ENCODE assay signal across 1 cellular context in the genomic region with DNA sequence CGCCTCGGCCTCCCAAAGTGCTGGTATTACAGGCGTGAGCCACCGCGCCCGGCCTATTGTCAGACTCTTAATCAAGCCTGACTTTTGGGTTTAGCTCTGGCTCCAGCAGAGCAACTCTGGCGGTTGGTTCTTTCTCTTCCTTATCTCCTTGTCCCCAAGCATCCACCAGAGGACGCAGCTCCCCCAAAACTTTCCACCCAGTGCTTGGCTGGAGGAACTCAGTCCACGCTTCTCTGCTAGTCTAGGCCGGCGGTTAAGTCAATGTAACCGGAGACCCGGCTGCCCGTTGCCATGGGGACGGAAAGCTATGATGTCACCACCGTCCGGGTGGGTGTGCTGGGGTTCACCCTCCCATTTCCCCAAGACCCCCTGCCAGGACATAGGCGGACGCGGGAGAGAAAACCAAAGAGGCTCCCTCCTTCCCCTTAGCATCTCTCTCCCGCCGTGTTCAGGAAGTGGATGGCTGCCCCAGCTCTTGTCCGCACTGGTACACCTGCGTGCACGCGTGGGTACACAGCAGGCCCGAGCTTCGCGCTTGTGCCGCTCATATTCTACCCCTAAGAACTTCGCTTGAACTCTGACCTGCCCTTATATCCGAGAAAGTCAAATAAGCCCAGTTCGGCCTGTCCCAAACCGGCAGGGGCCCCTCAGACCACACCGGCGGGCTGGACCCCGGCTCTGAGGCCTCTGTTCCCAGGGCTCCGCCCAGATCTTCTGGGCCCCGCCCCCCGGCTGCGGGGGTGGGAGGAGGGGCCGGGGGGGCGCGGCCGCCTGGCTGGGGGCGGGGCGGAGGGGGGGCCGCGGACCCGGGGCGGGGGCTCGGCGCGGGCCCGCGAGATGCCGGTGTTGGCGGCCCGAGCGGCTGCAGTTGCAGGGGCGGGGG.
A peak's percentile ranks its signal among the peaks of the same experiment; 100 is the strongest.
TF ChIP-seq lines count a peak whose summit lies in the region.

A gene with protein sequence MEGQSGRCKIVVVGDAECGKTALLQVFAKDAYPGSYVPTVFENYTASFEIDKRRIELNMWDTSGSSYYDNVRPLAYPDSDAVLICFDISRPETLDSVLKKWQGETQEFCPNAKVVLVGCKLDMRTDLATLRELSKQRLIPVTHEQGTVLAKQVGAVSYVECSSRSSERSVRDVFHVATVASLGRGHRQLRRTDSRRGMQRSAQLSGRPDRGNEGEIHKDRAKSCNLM (plus strand): TSS at position 825 of the 883 bp plus-strand sequence. CDS start 117 bp downstream, outside the sequence.

TF ChIP-seq in HepG2, 621 proteins besides CTCF, POLR2A, EP300 and RAD21 (continued from another document and continues in another):
- TF ChIP-seq, protein P1, sequence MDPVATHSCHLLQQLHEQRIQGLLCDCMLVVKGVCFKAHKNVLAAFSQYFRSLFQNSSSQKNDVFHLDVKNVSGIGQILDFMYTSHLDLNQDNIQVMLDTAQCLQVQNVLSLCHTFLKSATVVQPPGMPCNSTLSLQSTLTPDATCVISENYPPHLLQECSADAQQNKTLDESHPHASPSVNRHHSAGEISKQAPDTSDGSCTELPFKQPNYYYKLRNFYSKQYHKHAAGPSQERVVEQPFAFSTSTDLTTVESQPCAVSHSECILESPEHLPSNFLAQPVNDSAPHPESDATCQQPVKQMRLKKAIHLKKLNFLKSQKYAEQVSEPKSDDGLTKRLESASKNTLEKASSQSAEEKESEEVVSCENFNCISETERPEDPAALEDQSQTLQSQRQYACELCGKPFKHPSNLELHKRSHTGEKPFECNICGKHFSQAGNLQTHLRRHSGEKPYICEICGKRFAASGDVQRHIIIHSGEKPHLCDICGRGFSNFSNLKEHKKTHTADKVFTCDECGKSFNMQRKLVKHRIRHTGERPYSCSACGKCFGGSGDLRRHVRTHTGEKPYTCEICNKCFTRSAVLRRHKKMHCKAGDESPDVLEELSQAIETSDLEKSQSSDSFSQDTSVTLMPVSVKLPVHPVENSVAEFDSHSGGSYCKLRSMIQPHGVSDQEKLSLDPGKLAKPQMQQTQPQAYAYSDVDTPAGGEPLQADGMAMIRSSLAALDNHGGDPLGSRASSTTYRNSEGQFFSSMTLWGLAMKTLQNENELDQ (CRISPR knock-in tag; IDR thresholded peaks at IDR 0.05; ENCODE audit: borderline replicate concordance) = no peak
- TF ChIP-seq KMT2A (CRISPR knock-in tag; IDR thresholded peaks at IDR 0.05) (peak; percentile 70), ZNF329 (CRISPR knock-in tag; IDR thresholded peaks at IDR 0.05; ENCODE audit: low read depth) (no peak), NFYC (CRISPR knock-in tag; IDR thresholded peaks at IDR 0.05) (no peak), POLR2AphosphoS2 (IDR thresholded peaks at IDR 0.05; ENCODE audit: low read depth, low read length) (no peak), MBD4 (IDR thresholded peaks at IDR 0.05; ENCODE audit: borderline replicate concordance, low read length) (no peak), SETDB1 (CRISPR knock-in tag; IDR thresholded peaks at IDR 0.05; ENCODE audit: borderline replicate concordance) (no peak), ZNF776 (CRISPR knock-in tag; IDR thresholded peaks at IDR 0.05) (no peak), TRIM24 (CRISPR knock-in tag; IDR thresholded peaks at IDR 0.05) (no peak), KLF16 (CRISPR knock-in tag; IDR thresholded peaks at IDR 0.05) (peak in 1 of 2 experiments; percentile 60; a peak in 1 of 4 replicates), ZNF326 (CRISPR knock-in tag; IDR thresholded peaks at IDR 0.05; ENCODE audit: borderline replicate concordance) (no peak), ZFY (CRISPR knock-in tag; IDR thresholded peaks at IDR 0.05) (peak; percentile 65), TBP (CRISPR knock-in tag; IDR thresholded peaks at IDR 0.05) (no peak), ISX (CRISPR knock-in tag; conservative IDR thresholded peaks at IDR 0.05) (no peak), NFKBIZ (CRISPR knock-in tag; IDR thresholded peaks at IDR 0.05) (no peak), TCF7 (IDR thresholded peaks at IDR 0.05; ENCODE audit: low read depth) (no peak), DR1 (CRISPR knock-in tag; IDR thresholded peaks at IDR 0.05) (no peak), TOPORS (CRISPR knock-in tag; IDR thresholded peaks at IDR 0.05) (0 out of 2 replicates have a peak, but pooled peaks have one; percentile 30), ZNF260 (CRISPR knock-in tag; IDR thresholded peaks at IDR 0.05; ENCODE audit: borderline replicate concordance, low read depth) (no peak), TAF15 (IDR thresholded peaks at IDR 0.05; ENCODE audit: low read depth, low read length, poor library complexity, severe bottlenecking) (no peak), ZFX (CRISPR knock-in tag; IDR thresholded peaks at IDR 0.05; ENCODE audit: low read depth) (peak; percentile 83), PAWR (CRISPR knock-in tag; IDR thresholded peaks at IDR 0.05; ENCODE audit: borderline replicate concordance) (no peak), NFYB (CRISPR knock-in tag; IDR thresholded peaks at IDR 0.05) (no peak), ZNF180 (CRISPR knock-in tag; IDR thresholded peaks at IDR 0.05; ENCODE audit: borderline replicate concordance, low read depth) (no peak), ERF (CRISPR knock-in tag; IDR thresholded peaks at IDR 0.05) (peak; percentile 92), ZNF841 (CRISPR knock-in tag; IDR thresholded peaks at IDR 0.05; ENCODE audit: borderline replicate concordance) (no peak), ZNF253 (CRISPR knock-in tag; IDR thresholded peaks at IDR 0.05; ENCODE audit: borderline replicate concordance) (no peak), ZMYM3 (CRISPR knock-in tag; IDR thresholded peaks at IDR 0.05) (peak; percentile 49; the same call in 1 of the 2 replicates), HNF4A (CRISPR knock-in tag; IDR thresholded peaks at IDR 0.05) (peak; percentile 19; the same call in 1 of the 2 replicates), DPF2 (CRISPR knock-in tag; IDR thresholded peaks at IDR 0.05; ENCODE audit: borderline replicate concordance, low read depth) (no peak), TGIF2 (CRISPR knock-in tag; IDR thresholded peaks at IDR 0.05) (no peak), ZNF614 (CRISPR knock-in tag; IDR thresholded peaks at IDR 0.05; ENCODE audit: borderline replicate concordance) (peak; percentile 30; the same call in 1 of the 2 replicates), RXRB (CRISPR knock-in tag; IDR thresholded peaks at IDR 0.05; ENCODE audit: borderline replicate concordance) (peak; percentile 77)
- TF ChIP-seq, protein P2, sequence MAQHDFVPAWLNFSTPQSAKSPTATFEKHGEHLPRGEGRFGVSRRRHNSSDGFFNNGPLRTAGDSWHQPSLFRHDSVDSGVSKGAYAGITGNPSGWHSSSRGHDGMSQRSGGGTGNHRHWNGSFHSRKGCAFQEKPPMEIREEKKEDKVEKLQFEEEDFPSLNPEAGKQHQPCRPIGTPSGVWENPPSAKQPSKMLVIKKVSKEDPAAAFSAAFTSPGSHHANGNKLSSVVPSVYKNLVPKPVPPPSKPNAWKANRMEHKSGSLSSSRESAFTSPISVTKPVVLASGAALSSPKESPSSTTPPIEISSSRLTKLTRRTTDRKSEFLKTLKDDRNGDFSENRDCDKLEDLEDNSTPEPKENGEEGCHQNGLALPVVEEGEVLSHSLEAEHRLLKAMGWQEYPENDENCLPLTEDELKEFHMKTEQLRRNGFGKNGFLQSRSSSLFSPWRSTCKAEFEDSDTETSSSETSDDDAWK (CRISPR knock-in tag; IDR thresholded peaks at IDR 0.05) = no peak
- TF ChIP-seq, protein P3, sequence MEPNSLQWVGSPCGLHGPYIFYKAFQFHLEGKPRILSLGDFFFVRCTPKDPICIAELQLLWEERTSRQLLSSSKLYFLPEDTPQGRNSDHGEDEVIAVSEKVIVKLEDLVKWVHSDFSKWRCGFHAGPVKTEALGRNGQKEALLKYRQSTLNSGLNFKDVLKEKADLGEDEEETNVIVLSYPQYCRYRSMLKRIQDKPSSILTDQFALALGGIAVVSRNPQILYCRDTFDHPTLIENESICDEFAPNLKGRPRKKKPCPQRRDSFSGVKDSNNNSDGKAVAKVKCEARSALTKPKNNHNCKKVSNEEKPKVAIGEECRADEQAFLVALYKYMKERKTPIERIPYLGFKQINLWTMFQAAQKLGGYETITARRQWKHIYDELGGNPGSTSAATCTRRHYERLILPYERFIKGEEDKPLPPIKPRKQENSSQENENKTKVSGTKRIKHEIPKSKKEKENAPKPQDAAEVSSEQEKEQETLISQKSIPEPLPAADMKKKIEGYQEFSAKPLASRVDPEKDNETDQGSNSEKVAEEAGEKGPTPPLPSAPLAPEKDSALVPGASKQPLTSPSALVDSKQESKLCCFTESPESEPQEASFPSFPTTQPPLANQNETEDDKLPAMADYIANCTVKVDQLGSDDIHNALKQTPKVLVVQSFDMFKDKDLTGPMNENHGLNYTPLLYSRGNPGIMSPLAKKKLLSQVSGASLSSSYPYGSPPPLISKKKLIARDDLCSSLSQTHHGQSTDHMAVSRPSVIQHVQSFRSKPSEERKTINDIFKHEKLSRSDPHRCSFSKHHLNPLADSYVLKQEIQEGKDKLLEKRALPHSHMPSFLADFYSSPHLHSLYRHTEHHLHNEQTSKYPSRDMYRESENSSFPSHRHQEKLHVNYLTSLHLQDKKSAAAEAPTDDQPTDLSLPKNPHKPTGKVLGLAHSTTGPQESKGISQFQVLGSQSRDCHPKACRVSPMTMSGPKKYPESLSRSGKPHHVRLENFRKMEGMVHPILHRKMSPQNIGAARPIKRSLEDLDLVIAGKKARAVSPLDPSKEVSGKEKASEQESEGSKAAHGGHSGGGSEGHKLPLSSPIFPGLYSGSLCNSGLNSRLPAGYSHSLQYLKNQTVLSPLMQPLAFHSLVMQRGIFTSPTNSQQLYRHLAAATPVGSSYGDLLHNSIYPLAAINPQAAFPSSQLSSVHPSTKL (CRISPR knock-in tag; IDR thresholded peaks at IDR 0.05) = peak; percentile 54; the same call in 1 of the 2 replicates
- TF ChIP-seq, protein P4, sequence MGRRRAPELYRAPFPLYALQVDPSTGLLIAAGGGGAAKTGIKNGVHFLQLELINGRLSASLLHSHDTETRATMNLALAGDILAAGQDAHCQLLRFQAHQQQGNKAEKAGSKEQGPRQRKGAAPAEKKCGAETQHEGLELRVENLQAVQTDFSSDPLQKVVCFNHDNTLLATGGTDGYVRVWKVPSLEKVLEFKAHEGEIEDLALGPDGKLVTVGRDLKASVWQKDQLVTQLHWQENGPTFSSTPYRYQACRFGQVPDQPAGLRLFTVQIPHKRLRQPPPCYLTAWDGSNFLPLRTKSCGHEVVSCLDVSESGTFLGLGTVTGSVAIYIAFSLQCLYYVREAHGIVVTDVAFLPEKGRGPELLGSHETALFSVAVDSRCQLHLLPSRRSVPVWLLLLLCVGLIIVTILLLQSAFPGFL (CRISPR knock-in tag; IDR thresholded peaks at IDR 0.05) = no peak
- TF ChIP-seq, protein P5, sequence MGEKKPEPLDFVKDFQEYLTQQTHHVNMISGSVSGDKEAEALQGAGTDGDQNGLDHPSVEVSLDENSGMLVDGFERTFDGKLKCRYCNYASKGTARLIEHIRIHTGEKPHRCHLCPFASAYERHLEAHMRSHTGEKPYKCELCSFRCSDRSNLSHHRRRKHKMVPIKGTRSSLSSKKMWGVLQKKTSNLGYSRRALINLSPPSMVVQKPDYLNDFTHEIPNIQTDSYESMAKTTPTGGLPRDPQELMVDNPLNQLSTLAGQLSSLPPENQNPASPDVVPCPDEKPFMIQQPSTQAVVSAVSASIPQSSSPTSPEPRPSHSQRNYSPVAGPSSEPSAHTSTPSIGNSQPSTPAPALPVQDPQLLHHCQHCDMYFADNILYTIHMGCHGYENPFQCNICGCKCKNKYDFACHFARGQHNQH (CRISPR knock-in tag; IDR thresholded peaks at IDR 0.05) = peak; percentile 79
- TF ChIP-seq, protein P6, sequence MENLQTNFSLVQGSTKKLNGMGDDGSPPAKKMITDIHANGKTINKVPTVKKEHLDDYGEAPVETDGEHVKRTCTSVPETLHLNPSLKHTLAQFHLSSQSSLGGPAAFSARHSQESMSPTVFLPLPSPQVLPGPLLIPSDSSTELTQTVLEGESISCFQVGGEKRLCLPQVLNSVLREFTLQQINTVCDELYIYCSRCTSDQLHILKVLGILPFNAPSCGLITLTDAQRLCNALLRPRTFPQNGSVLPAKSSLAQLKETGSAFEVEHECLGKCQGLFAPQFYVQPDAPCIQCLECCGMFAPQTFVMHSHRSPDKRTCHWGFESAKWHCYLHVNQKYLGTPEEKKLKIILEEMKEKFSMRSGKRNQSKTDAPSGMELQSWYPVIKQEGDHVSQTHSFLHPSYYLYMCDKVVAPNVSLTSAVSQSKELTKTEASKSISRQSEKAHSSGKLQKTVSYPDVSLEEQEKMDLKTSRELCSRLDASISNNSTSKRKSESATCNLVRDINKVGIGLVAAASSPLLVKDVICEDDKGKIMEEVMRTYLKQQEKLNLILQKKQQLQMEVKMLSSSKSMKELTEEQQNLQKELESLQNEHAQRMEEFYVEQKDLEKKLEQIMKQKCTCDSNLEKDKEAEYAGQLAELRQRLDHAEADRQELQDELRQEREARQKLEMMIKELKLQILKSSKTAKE (CRISPR knock-in tag; IDR thresholded peaks at IDR 0.05; ENCODE audit: borderline replicate concordance) = no peak
- TF ChIP-seq, protein P7, sequence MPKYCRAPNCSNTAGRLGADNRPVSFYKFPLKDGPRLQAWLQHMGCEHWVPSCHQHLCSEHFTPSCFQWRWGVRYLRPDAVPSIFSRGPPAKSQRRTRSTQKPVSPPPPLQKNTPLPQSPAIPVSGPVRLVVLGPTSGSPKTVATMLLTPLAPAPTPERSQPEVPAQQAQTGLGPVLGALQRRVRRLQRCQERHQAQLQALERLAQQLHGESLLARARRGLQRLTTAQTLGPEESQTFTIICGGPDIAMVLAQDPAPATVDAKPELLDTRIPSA (CRISPR knock-in tag; IDR thresholded peaks at IDR 0.05; ENCODE audit: borderline replicate concordance) = no peak
- TF ChIP-seq, protein P8, sequence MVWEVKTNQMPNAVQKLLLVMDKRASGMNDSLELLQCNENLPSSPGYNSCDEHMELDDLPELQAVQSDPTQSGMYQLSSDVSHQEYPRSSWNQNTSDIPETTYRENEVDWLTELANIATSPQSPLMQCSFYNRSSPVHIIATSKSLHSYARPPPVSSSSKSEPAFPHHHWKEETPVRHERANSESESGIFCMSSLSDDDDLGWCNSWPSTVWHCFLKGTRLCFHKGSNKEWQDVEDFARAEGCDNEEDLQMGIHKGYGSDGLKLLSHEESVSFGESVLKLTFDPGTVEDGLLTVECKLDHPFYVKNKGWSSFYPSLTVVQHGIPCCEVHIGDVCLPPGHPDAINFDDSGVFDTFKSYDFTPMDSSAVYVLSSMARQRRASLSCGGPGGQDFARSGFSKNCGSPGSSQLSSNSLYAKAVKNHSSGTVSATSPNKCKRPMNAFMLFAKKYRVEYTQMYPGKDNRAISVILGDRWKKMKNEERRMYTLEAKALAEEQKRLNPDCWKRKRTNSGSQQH (CRISPR knock-in tag; IDR thresholded peaks at IDR 0.05; ENCODE audit: low read depth) = no peak
- TF ChIP-seq, protein P9, sequence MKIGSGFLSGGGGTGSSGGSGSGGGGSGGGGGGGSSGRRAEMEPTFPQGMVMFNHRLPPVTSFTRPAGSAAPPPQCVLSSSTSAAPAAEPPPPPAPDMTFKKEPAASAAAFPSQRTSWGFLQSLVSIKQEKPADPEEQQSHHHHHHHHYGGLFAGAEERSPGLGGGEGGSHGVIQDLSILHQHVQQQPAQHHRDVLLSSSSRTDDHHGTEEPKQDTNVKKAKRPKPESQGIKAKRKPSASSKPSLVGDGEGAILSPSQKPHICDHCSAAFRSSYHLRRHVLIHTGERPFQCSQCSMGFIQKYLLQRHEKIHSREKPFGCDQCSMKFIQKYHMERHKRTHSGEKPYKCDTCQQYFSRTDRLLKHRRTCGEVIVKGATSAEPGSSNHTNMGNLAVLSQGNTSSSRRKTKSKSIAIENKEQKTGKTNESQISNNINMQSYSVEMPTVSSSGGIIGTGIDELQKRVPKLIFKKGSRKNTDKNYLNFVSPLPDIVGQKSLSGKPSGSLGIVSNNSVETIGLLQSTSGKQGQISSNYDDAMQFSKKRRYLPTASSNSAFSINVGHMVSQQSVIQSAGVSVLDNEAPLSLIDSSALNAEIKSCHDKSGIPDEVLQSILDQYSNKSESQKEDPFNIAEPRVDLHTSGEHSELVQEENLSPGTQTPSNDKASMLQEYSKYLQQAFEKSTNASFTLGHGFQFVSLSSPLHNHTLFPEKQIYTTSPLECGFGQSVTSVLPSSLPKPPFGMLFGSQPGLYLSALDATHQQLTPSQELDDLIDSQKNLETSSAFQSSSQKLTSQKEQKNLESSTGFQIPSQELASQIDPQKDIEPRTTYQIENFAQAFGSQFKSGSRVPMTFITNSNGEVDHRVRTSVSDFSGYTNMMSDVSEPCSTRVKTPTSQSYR (CRISPR knock-in tag; IDR thresholded peaks at IDR 0.05; ENCODE audit: borderline replicate concordance) = no peak
